In the genomic region with DNA sequence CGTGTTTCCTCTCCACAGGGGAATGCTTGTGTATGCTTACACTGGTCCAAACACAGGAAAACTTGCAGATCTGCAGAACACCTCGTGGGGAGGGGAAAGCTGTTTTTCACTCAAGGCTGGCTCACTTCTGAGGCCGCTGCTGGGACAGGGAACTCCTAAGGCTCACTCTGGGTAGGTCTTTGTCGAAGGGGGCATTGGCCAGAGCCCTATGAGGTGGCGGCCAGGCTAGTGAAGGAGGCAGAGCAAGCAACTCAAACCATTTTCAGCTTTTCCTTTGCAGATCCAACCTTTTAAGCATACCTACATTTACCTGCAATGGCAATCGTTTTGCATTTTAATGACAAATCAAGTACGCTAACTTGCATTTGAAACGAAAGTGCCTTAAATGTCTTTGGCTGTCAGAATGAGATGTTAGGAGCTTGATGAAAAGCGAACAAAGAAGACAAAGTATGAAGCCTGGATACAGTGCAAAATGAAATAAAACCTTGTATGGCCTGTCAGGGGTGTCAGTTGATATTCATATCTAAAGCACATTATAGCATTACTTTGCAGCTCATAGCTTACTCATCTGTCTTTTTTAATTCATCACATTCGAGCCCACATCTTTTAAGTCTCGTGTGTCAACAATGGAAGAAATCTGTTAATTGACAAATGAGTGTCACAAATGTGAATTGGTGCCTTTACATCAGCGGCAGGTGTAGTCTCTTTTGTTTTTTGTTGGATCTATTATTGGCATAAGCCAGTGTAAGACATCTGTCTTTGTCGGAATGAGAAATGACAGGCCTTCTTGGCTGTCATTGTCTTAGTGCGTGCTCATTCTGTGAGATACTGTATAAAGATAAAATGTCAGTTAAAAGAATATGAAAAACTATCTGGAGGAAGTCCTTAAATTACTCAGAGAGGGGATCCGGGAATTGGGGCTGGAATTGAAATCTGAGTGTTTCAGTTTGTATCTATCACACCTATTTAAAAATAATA, we compare ENCODE assay signal across 13 cellular contexts. TPM values are rescaled to one million over a fixed set of nuclear protein-coding genes. Genes with fewer than 3 reads are reported as not detected.
"Had no signal": no experiment of that assay in that cellular context is flagged by ENCODE, and none has a peak within 500 bp of the region (broad histone marks: within the 10 kb centered on the region; RNA-seq: fewer than 3 reads in every experiment).

No MANE protein-coding gene starts in this region.

- H3K4me3 Mint-ChIP-seq: activated CD4-positive, alpha-beta T cell treated with anti-CD3 and anti-CD28 coated beads for 36 hours; activated CD8-positive, alpha-beta T cell treated with anti-CD3 and anti-CD28 coated beads, Interleukin-2, amount 10 ng/mL, durations not matched to agents 7 days and 5 days; naive thymus-derived CD8-positive, alpha-beta T cell; stimulated activated naive CD8-positive, alpha-beta T cell treated with anti-CD3 and anti-CD28 coated beads, Interleukin-15, Interleukin-2, amounts not matched to agents 100 ng/mL and 50 ng/mL, for 24 hours had no signal

- H3K27ac ChIP-seq: breast epithelium, dorsolateral prefrontal cortex, foreskin keratinocyte, VCaP had no signal

- H3K36me3 Mint-ChIP-seq: naive thymus-derived CD8-positive, alpha-beta T cell had no signal

- H3K4me3 ChIP-seq: breast epithelium, dorsolateral prefrontal cortex, mucosa of descending colon had no signal

- H3K27me3 ChIP-seq: breast epithelium, foreskin keratinocyte had no signal

- H3K4me1 Mint-ChIP-seq: activated CD4-positive, alpha-beta T cell treated with anti-CD3 and anti-CD28 coated beads for 36 hours; naive thymus-derived CD8-positive, alpha-beta T cell had no signal

- DNase-seq: activated CD4-positive, alpha-beta T cell treated with anti-CD3 and anti-CD28 coated beads for 36 hours; activated CD8-positive, alpha-beta memory T cell treated with anti-CD3 and anti-CD28 coated beads, Interleukin-2, amount 50 U/mL, for 48 hours; activated CD8-positive, alpha-beta T cell treated with anti-CD3 and anti-CD28 coated beads, Interleukin-2, amount 10 ng/mL, durations not matched to agents 7 days and 5 days; aorta; dorsolateral prefrontal cortex; foreskin keratinocyte; mucosa of descending colon; naive thymus-derived CD8-positive, alpha-beta T cell; stimulated activated CD4-positive, alpha-beta T cell treated with anti-CD3 and anti-CD28 coated beads, Interleukin-4, amount 100 ng/mL, for 1 hour; stimulated activated CD8-positive, alpha-beta memory T cell treated with anti-CD3 and anti-CD28 coated beads, Interleukin-4, amount 100 ng/mL, for 48 hours had no signal

- H3K9me3 Mint-ChIP-seq: naive thymus-derived CD8-positive, alpha-beta T cell; stimulated activated naive CD8-positive, alpha-beta T cell treated with anti-CD3 and anti-CD28 coated beads, Interleukin-15, Interleukin-2, amounts not matched to agents 100 ng/mL and 50 ng/mL, for 24 hours had no signal

- H3K36me3 ChIP-seq: breast epithelium had no signal

- H3K27ac Mint-ChIP-seq: activated CD4-positive, alpha-beta T cell treated with anti-CD3 and anti-CD28 coated beads for 36 hours; activated CD8-positive, alpha-beta T cell treated with anti-CD3 and anti-CD28 coated beads, Interleukin-2, amount 10 ng/mL, durations not matched to agents 7 days and 5 days; stimulated activated naive CD8-positive, alpha-beta T cell treated with anti-CD3 and anti-CD28 coated beads, Interleukin-15, Interleukin-2, amounts not matched to agents 100 ng/mL and 50 ng/mL, for 24 hours had no signal

- H3K9me3 ChIP-seq: breast epithelium, mucosa of descending colon had no signal

- H3K4me1 ChIP-seq: breast epithelium had no signal

RNA-seq across cellular contexts. Expression of a gene that starts 30.5 kb away (rescaled TPM):
- total RNA-seq: activated CD4-positive, alpha-beta T cell treated with anti-CD3 and anti-CD28 coated beads for 36 hours; activated CD8-positive, alpha-beta T cell treated with anti-CD3 and anti-CD28 coated beads, Interleukin-2, amount 10 ng/mL, durations not matched to agents 7 days and 5 days; foreskin keratinocyte; naive thymus-derived CD8-positive, alpha-beta T cell had no signal
- polyA plus RNA-seq: foreskin keratinocyte; naive thymus-derived CD8-positive, alpha-beta T cell had no signal
